In the genomic region with DNA sequence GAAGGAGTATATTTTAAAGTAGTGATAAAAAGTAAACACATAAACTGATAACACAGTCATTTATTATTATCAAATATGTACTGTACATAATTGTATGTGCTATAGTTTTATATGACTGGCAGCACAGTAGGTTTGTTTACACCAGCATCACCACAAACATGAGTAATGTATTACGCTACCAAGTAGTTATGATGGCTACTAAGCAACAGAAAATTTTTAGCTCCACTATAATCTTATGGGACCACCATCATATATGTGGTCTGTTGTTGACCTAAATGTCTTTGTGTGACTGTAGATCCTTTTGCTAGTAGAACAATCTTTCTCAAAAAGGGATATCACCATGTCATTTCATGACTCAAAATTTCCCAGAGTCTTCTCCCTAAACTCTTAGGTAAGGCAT, we compare ENCODE assay signal across 29 cellular contexts.
"Had no signal": no experiment of that assay in that cellular context is flagged by ENCODE, and none has a peak within 500 bp of the region (broad histone marks: within the 10 kb centered on the region; RNA-seq: fewer than 3 reads in every experiment).

No MANE protein-coding gene starts in this region.

- H3K27ac ChIP-seq: body of pancreas, cardiac muscle cell, gastroesophageal sphincter, heart left ventricle, left lung, lower lobe of right lung, neural progenitor cell, parathyroid adenoma, right atrium auricular region, tibial nerve, VCaP had no signal

- H3K27me3 ChIP-seq: body of pancreas, cardiac muscle cell, gastroesophageal sphincter, heart left ventricle, left lung, neural progenitor cell, right atrium auricular region, tibial nerve had no signal

- H3K36me3 ChIP-seq: cardiac muscle cell, gastroesophageal sphincter, left lung, neural progenitor cell, right atrium auricular region, tibial nerve had no signal

- H3K9ac ChIP-seq: neural progenitor cell, parathyroid adenoma had no signal

- H3K4me3 Mint-ChIP-seq: activated naive CD8-positive, alpha-beta T cell; activated T-cell treated with anti-CD3 and anti-CD28 coated beads, Interleukin-2, amount 50 U/mL, for 72 hours; effector memory CD8-positive, alpha-beta T cell; immature natural killer cell; natural killer cell; neural progenitor cell had no signal

- H3K36me3 Mint-ChIP-seq: natural killer cell had no signal

- H2AFZ ChIP-seq: neural progenitor cell, parathyroid adenoma had no signal

- H3K4me1 ChIP-seq: heart left ventricle, left lung, lower lobe of right lung, right atrium auricular region had no signal

- H3K9me3 ChIP-seq: body of pancreas, gastroesophageal sphincter, left lung, lower lobe of right lung, right atrium auricular region, tibial nerve had no signal

- H3K4me2 ChIP-seq: neural progenitor cell had no signal

- ATAC-seq: activated T-cell treated with anti-CD3 and anti-CD28 coated beads, Interleukin-2, amount 50 U/mL, for 72 hours; body of pancreas; effector memory CD8-positive, alpha-beta T cell; gastroesophageal sphincter; heart left ventricle; left lung; lower lobe of right lung; natural killer cell had no signal

- H3K9me3 Mint-ChIP-seq: immature natural killer cell, neural progenitor cell had no signal

- H3K27ac Mint-ChIP-seq: activated naive CD8-positive, alpha-beta T cell; activated T-cell treated with anti-CD3 and anti-CD28 coated beads, Interleukin-2, amount 50 U/mL, for 72 hours; effector memory CD8-positive, alpha-beta T cell; natural killer cell; neural progenitor cell had no signal

- DNase-seq: activated CD4-positive, alpha-beta T cell treated with anti-CD3 and anti-CD28 coated beads for 4 hours; activated CD4-positive, alpha-beta T cell treated with anti-CD3 and anti-CD28 coated beads, Interleukin-2, amount 50 U/mL, for 4 hours; activated effector memory CD4-positive, alpha-beta T cell treated with Interleukin-2 at 50 U/mL for 16 hours; activated naive CD4-positive, alpha-beta T cell treated with Interleukin-2 at 50 U/mL for 16 hours; activated T-cell treated with anti-CD3 and anti-CD28 coated beads for 4 hours; activated T-cell treated with anti-CD3 and anti-CD28 coated beads, Interleukin-2, amount 50 U/mL, for 72 hours; aorta; body of pancreas; cortex of kidney; effector memory CD8-positive, alpha-beta T cell; heart left ventricle; hypothalamus; immature natural killer cell; left lung; lower lobe of right lung; mesendoderm; natural killer cell; occipital lobe; stimulated activated CD4-positive, alpha-beta T cell treated with anti-CD3 and anti-CD28 coated beads, Interleukin-15, amount 100 ng/mL, for 24 hours; stimulated activated CD4-positive, alpha-beta T cell treated with anti-CD3 and anti-CD28 coated beads, Interleukin-2, amount 100 ng/mL, for 24 hours; stimulated activated naive CD4-positive, alpha-beta T cell had no signal

- H3K27me3 Mint-ChIP-seq: activated naive CD8-positive, alpha-beta T cell; effector memory CD8-positive, alpha-beta T cell had no signal

- H3K4me3 ChIP-seq: body of pancreas, cardiac muscle cell, gastroesophageal sphincter, heart left ventricle, left lung, lower lobe of right lung, neural progenitor cell, right atrium auricular region, tibial nerve had no signal
